ENCODE assay signal across 8 cellular contexts in genomic region chr1:35706846-35707245, GRCh38. TPM values are rescaled to one million over a fixed set of nuclear protein-coding genes. Genes with fewer than 3 reads are reported as not detected.
DNase-seq lines count a peak whose midpoint lies in the region; ATAC-seq and TF ChIP-seq lines count a peak whose summit lies in the region.

No MANE protein-coding gene starts in this region.

- peak overlapping the region; percentile 53; the same call in 1 of the 2 replicates for H2AFZ ChIP-seq in Loucy (ENCODE audit: low read length)
- peak overlapping the region; percentile 88 for H2AFZ ChIP-seq in neuronal stem cell (ENCODE audit: low read length)

- TF ChIP-seq CTCF in Loucy (conservative IDR thresholded peaks at IDR 0.05; ENCODE audit: low read length) (no peak), testis (IDR thresholded peaks at IDR 0.05) (no peak)

- peaks cover 7% of the 10 kb centered on the region for H3K36me3 Mint-ChIP-seq in activated CD4-positive, alpha-beta T cell treated with anti-CD3 and anti-CD28 coated beads, Interleukin-2, amount 10 ng/mL, durations not matched to agents 24 days and 14 days (ENCODE audit: low read depth)

- no peak overlapping the region for H3K9ac ChIP-seq in Loucy (ENCODE audit: low read depth, low read length, poor library complexity, severe bottlenecking)
- H3K9ac ChIP-seq in neuronal stem cell (ENCODE audit: low read depth, low read length, poor library complexity): peak overlapping the region; percentile 79

- peak overlapping the region; percentile 29 for H3K23ac ChIP-seq in neuronal stem cell (ENCODE audit: low read depth, low read length, poor library complexity)

- TF ChIP-seq POLR2A in testis (IDR thresholded peaks at IDR 0.05): no peak

- intact Hi-C loops in activated CD4-positive, alpha-beta T cell treated with anti-CD3 and anti-CD28 coated beads, Interleukin-2, amount 10 ng/mL, durations not matched to agents 24 days and 14 days (cut with micrococcal nuclease): no loop called here
- intact Hi-C loops in testis (cut with DNase I; ENCODE audit: low total_unique reads): no loop called here

- no peak for ATAC-seq in GM18858 (IDR thresholded peaks at IDR 0.05; ENCODE audit: unreplicated experiment)

- peak overlapping the region; percentile 7 for H3K27ac Mint-ChIP-seq in activated CD4-positive, alpha-beta T cell treated with anti-CD3 and anti-CD28 coated beads, Interleukin-2, amount 10 ng/mL, durations not matched to agents 24 days and 14 days

- H3K14ac ChIP-seq in neuronal stem cell (ENCODE audit: low read length): no peak overlapping the region

- DNase-seq in activated CD4-positive, alpha-beta T cell treated with anti-CD3 and anti-CD28 coated beads, Interleukin-2, amount 10 ng/mL, durations not matched to agents 24 days and 14 days: no peak
- no peak for DNase-seq in activated CD4-positive, alpha-beta T cell treated with anti-CD3 and anti-CD28 coated beads for 4 hours
- no peak for DNase-seq in neuronal stem cell (ENCODE audit: low spot score)
- DNase-seq in islet precursor cell: no peak
- no peak for DNase-seq in testis

- H3K4me1 Mint-ChIP-seq in activated CD4-positive, alpha-beta T cell treated with anti-CD3 and anti-CD28 coated beads, Interleukin-2, amount 10 ng/mL, durations not matched to agents 24 days and 14 days: peaks cover 16% of the 10 kb centered on the region

- no peak overlapping the region for H3K27ac ChIP-seq in ectodermal cell (ENCODE audit: insufficient read depth, low read depth, low read length, poor library complexity, severe bottlenecking)
- H3K27ac ChIP-seq in neuronal stem cell (replicated peaks; ENCODE audit: low read length): no peak overlapping the region
- no peak overlapping the region for H3K27ac ChIP-seq in testis

- H3K4ac ChIP-seq in neuronal stem cell (ENCODE audit: low read length): no peak overlapping the region

- H3K9me2 ChIP-seq in Loucy (replicated peaks; ENCODE audit: low read depth, low read length): no peaks in the 10 kb centered on the region

- H2BK120ac ChIP-seq in neuronal stem cell (ENCODE audit: low read depth, low read length): peak overlapping the region; percentile 10

- no peaks in the 10 kb centered on the region for H3K9me3 Mint-ChIP-seq in activated CD4-positive, alpha-beta T cell treated with anti-CD3 and anti-CD28 coated beads, Interleukin-2, amount 10 ng/mL, durations not matched to agents 24 days and 14 days

- no peaks in the 10 kb centered on the region for H3K27me3 ChIP-seq in Loucy (ENCODE audit: insufficient read depth, low read length, poor library complexity, severe bottlenecking)
- no peaks in the 10 kb centered on the region for H3K27me3 ChIP-seq in ectodermal cell (ENCODE audit: control insufficient read depth, insufficient read depth, low read length, poor library complexity, severe bottlenecking)
- H3K27me3 ChIP-seq in neuronal stem cell (ENCODE audit: control insufficient read depth in 3 of 3, insufficient read depth in 3 of 3, low read depth in 1 of 3, low read length in 3 of 3): peaks cover 0 to 22% (median 15%) of the 10 kb centered on the region in 3 experiments
- H3K27me3 ChIP-seq in testis: no peaks in the 10 kb centered on the region

- H3K36me3 ChIP-seq in Loucy (ENCODE audit: insufficient read depth, low read length): no peaks in the 10 kb centered on the region
- H3K36me3 ChIP-seq in ectodermal cell (ENCODE audit: control insufficient read depth, insufficient read depth, low read length): no peaks in the 10 kb centered on the region
- H3K36me3 ChIP-seq in neuronal stem cell (replicated peaks in 1 of 2; ENCODE audit: control insufficient read depth in 2 of 2, insufficient read depth in 2 of 2, low read length in 2 of 2): no peaks in the 10 kb centered on the region
- H3K36me3 ChIP-seq in testis (ENCODE audit: low read depth, missing control alignments): no peaks in the 10 kb centered on the region

- H2BK5ac ChIP-seq in neuronal stem cell (ENCODE audit: low read length): peak overlapping the region; percentile 88

- peak overlapping the region; percentile 76 for H3K4me3 Mint-ChIP-seq in activated CD4-positive, alpha-beta T cell treated with anti-CD3 and anti-CD28 coated beads, Interleukin-2, amount 10 ng/mL, durations not matched to agents 24 days and 14 days

- H3K27me3 Mint-ChIP-seq in activated CD4-positive, alpha-beta T cell treated with anti-CD3 and anti-CD28 coated beads, Interleukin-2, amount 10 ng/mL, durations not matched to agents 24 days and 14 days: peaks cover 51% of the 10 kb centered on the region

- H3K9me3 ChIP-seq in Loucy (ENCODE audit: insufficient read depth, low read depth, low read length): no peaks in the 10 kb centered on the region
- H3K9me3 ChIP-seq in ectodermal cell (ENCODE audit: control insufficient read depth, low read length): no peaks in the 10 kb centered on the region
- no peaks in the 10 kb centered on the region for H3K9me3 ChIP-seq in neuronal stem cell (replicated peaks in 1 of 2; ENCODE audit: control insufficient read depth in 2 of 2, insufficient read depth in 1 of 2, low read depth in 1 of 2, low read length in 2 of 2)
- H3K9me3 ChIP-seq in testis: no peaks in the 10 kb centered on the region

- WGBS in ectodermal cell, 2 experiments: 65 to 73% methylated on average over 13 of the region's 13 CpGs
- no CpG with 5 or more reads among the region's 13 CpGs for WGBS in neuronal stem cell (ENCODE audit: extremely low coverage in 2 of 2, insufficient read length in 2 of 2, insufficient replicate concordance in 1 of 2), 2 donors
- WGBS in testis, 2 donors: 57 to 65% methylated on average over 13 of the region's 13 CpGs

- peak overlapping the region; percentile 95 for H3K18ac ChIP-seq in neuronal stem cell (ENCODE audit: low read length)

- H3K4me2 ChIP-seq in Loucy (ENCODE audit: low read depth, low read length, poor library complexity, severe bottlenecking) (peak overlapping the region; percentile 54), neuronal stem cell (ENCODE audit: insufficient read depth, low read length, poor library complexity, severe bottlenecking) (no peak overlapping the region)

- H2BK12ac ChIP-seq in neuronal stem cell (ENCODE audit: low read length): peak overlapping the region; percentile 95

- H4K91ac ChIP-seq in neuronal stem cell (ENCODE audit: low read depth, low read length, poor library complexity): no peak overlapping the region

- H3K4me1 ChIP-seq in Loucy (ENCODE audit: insufficient read depth, low read length, poor library complexity, severe bottlenecking) (peaks cover 10% of the 10 kb centered on the region), ectodermal cell (ENCODE audit: control insufficient read depth, insufficient read depth, low read length) (peaks cover 25% of the 10 kb centered on the region), neuronal stem cell (ENCODE audit: control insufficient read depth in 2 of 2, insufficient read depth in 1 of 2, low read depth in 1 of 2, low read length in 2 of 2) (peaks cover 11 to 12% of the 10 kb centered on the region in 2 donors), testis (no peaks in the 10 kb centered on the region)

- H4K20me1 ChIP-seq in Loucy (ENCODE audit: insufficient read depth, low read length, poor library complexity, severe bottlenecking): no peaks in the 10 kb centered on the region

- H2AK5ac ChIP-seq in neuronal stem cell (ENCODE audit: low read depth, low read length): peak overlapping the region; percentile 66

- no peaks in the 10 kb centered on the region for H3F3A ChIP-seq in Loucy (ENCODE audit: low read depth)

- H3K4me3 ChIP-seq in Loucy (ENCODE audit: low read length, poor library complexity, severe bottlenecking) (no peak overlapping the region), ectodermal cell (ENCODE audit: insufficient read depth, low read depth, low read length) (peak overlapping the region; percentile 55), neuronal stem cell (ENCODE audit: low read length in 2 of 2) (no peak overlapping the region), testis (peak overlapping the region in 1 of 2 donors; percentile 43)

- no peaks in the 10 kb centered on the region for H3K79me1 ChIP-seq in neuronal stem cell (ENCODE audit: low read depth, low read length)

- H2BK15ac ChIP-seq in neuronal stem cell (ENCODE audit: low read length): peak overlapping the region; percentile 79

- no peaks in the 10 kb centered on the region for H3K79me2 ChIP-seq in Loucy (ENCODE audit: insufficient read depth, low read length)

- H4K8ac ChIP-seq in neuronal stem cell (ENCODE audit: low read depth, low read length): peak overlapping the region; percentile 29

RNA-seq across cellular contexts. Expression of gene C1orf216, which starts 11.8 kb away (rescaled TPM):
- total RNA-seq in activated CD4-positive, alpha-beta T cell treated with anti-CD3 and anti-CD28 coated beads, Interleukin-2, amount 10 ng/mL, durations not matched to agents 24 days and 14 days: 25.0 and 26.0 TPM in 2 replicates
- 13.8 TPM for polyA plus RNA-seq in ectodermal cell (2013, experiment 1 of 4)
- 13.3 TPM for polyA plus RNA-seq in ectodermal cell (2013, experiment 2 of 4)
- 10.2 TPM for polyA plus RNA-seq in ectodermal cell (2013, experiment 3 of 4)
- polyA plus RNA-seq in ectodermal cell (2013, experiment 4 of 4): 10.4 TPM
- polyA plus RNA-seq in neuronal stem cell (2013, experiment 1 of 2): 3.2 TPM
- polyA plus RNA-seq in neuronal stem cell (2013, experiment 2 of 2): 3.1 TPM
- total RNA-seq in testis: 10 to 100 TPM; 17.7 to 19.8 TPM
- 20.5 TPM for polyA plus RNA-seq in testis (ENCODE audit: insufficient read depth, low read depth, low replicate concordance)
